ENCODE assay signal across 29 cellular contexts in the genomic region with DNA sequence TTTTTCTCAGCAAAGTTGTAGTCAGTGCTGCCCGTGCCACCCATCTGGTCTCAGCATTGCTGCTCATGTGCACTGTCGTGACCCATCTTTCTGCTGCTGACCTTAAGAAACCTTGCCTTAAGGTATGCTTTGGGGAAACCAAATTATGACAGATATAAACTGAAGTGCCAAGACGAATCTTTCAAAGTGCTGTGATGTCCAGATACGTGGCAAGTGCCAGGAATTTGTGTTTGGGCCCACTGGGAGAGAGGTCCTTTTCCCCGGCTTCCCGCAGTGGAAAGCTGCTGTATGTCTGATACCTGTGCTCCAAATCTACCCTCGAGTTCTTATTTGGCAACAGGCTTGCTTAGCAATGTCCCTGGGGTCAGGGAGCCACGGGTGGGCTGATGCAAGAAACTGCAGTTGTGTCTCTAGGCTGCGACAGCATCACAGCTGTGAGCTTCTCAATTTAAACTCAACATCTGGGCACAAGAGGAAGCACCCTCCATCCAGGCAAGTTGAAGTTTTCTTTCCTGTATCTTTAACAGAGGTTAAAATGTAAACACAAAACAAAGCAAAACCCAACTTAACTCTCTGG. TPM values are rescaled to one million over a fixed set of nuclear protein-coding genes. Genes with fewer than 3 reads are reported as not detected.
A peak's percentile ranks its signal among the peaks of the same experiment; 100 is the strongest.
DNase-seq lines count a peak whose midpoint lies in the region; ATAC-seq and TF ChIP-seq lines count a peak whose summit lies in the region.
"Had no signal": no experiment of that assay in that cellular context is flagged by ENCODE, and none has a peak within 500 bp of the region (broad histone marks: within the 10 kb centered on the region; RNA-seq: fewer than 3 reads in every experiment).

No MANE protein-coding gene starts in this region.

- H3K4me3 Mint-ChIP-seq in naive thymus-derived CD8-positive, alpha-beta T cell = no peak overlapping the region
- H3K4me3 Mint-ChIP-seq: CD4-positive, alpha-beta memory T cell; HFFc6 had no signal

- H3K9ac ChIP-seq in mesendoderm (ENCODE audit: low read length) = no peak overlapping the region
- H3K9ac ChIP-seq: GM23248 had no signal

- no peak overlapping the region for H3K56ac ChIP-seq in mesendoderm (ENCODE audit: low read length)

- H3K4me2 ChIP-seq in mesendoderm (ENCODE audit: low read length) = no peak overlapping the region

- H3K4me3 ChIP-seq in mesendoderm (ENCODE audit: low read length) = no peak overlapping the region
- H3K4me3 ChIP-seq: GM23248, HAP-1, MG63 had no signal

- no peaks in the 10 kb centered on the region for H3K27me3 ChIP-seq in mesendoderm (ENCODE audit: insufficient read depth, low read length, poor library complexity)
- H3K27me3 ChIP-seq in foreskin keratinocyte = no peaks in the 10 kb centered on the region
- H3K27me3 ChIP-seq: Peyer's patch had no signal

- H4K8ac ChIP-seq in mesendoderm (ENCODE audit: low read depth, low read length) = no peak overlapping the region

- peak; percentile 41 for DNase-seq in DMS53 (lab: John Stamatoyannopoulos, UW)
- no peak for DNase-seq in DMS53 treated with DMSO at 0.1 percent for 48 hours (lab: John Stamatoyannopoulos, UW; ENCODE audit: unreplicated experiment)
- DNase-seq in NCI-H69 (lab: John Stamatoyannopoulos, UW) = peak; percentile 8
- peak; percentile 19 for DNase-seq in mesendoderm
- no peak for DNase-seq in naive thymus-derived CD8-positive, alpha-beta T cell
- no peak for DNase-seq in foreskin keratinocyte
- DNase-seq: 8988T; C1 segment of cervical spinal cord; CD4-positive, alpha-beta memory T cell; COR-L47; DMS79; GF-D8; GM23248; HFFc6; IMR-90; KG1; MG63; NCI-H1048; NCI-H1694; NCI-H2029 treated with DMSO at 0.1 percent for 48 hours; NCI-H2227 treated with DMSO at 0.1 percent for 48 hours; NCI-H526 treated with DMSO at 0.1 percent for 48 hours; OCI-M1; Peyer's patch; SHP77 treated with DMSO at 0.1 percent for 48 hours had no signal

- H2BK120ac ChIP-seq in mesendoderm (ENCODE audit: low read depth, low read length) = no peak overlapping the region

- H3K27ac Mint-ChIP-seq in naive thymus-derived CD8-positive, alpha-beta T cell = no peak overlapping the region
- H3K27ac Mint-ChIP-seq: CD4-positive, alpha-beta memory T cell; HFFc6 had no signal

- H2BK5ac ChIP-seq in mesendoderm (ENCODE audit: low read length) = no peak overlapping the region

- no peaks in the 10 kb centered on the region for H3K79me2 ChIP-seq in mesendoderm (ENCODE audit: control insufficient read depth, insufficient read depth, low read length)

- peaks cover 0 to 13% (median 2%) of the 10 kb centered on the region in 9 donors for H3K9me3 Mint-ChIP-seq in naive thymus-derived CD8-positive, alpha-beta T cell

- H2BK15ac ChIP-seq in mesendoderm (replicated peaks; ENCODE audit: low read depth) = no peak overlapping the region

- ATAC-seq in naive thymus-derived CD8-positive, alpha-beta T cell = no peak
- ATAC-seq in foreskin keratinocyte (no peak), GM18498 (IDR thresholded peaks at IDR 0.05; ENCODE audit: unreplicated experiment) (no peak)

- peaks cover 0 to 10% (median 1%) of the 10 kb centered on the region in 5 donors for H3K27me3 Mint-ChIP-seq in naive thymus-derived CD8-positive, alpha-beta T cell
- H3K27me3 Mint-ChIP-seq: CD4-positive, alpha-beta memory T cell had no signal

- no peak for TF ChIP-seq CTCF in foreskin keratinocyte (conservative IDR thresholded peaks at IDR 0.05)

- H3K27ac ChIP-seq in mesendoderm (ENCODE audit: low read depth, low read length) = no peak overlapping the region
- no peak overlapping the region for H3K27ac ChIP-seq in foreskin keratinocyte
- H3K27ac ChIP-seq: GM23248 had no signal

- POLR2A ChIA-PET in naive thymus-derived CD8-positive, alpha-beta T cell (lab: Charles Lee) = no interaction called here

- no peak overlapping the region for H4K5ac ChIP-seq in mesendoderm (ENCODE audit: low read length)

- no peak overlapping the region for H3K4ac ChIP-seq in mesendoderm (ENCODE audit: low read depth, low read length)

- no peaks in the 10 kb centered on the region for H3K36me3 Mint-ChIP-seq in naive thymus-derived CD8-positive, alpha-beta T cell
- H3K36me3 Mint-ChIP-seq: CD4-positive, alpha-beta memory T cell had no signal

- H3K79me1 ChIP-seq in mesendoderm (ENCODE audit: low read length) = no peaks in the 10 kb centered on the region

- WGBS in mesendoderm (ENCODE audit: extremely low coverage, insufficient coverage, low lambda C conversion rate) = no CpG with 5 or more reads among the region's 9 CpGs

- H3K23ac ChIP-seq in mesendoderm (ENCODE audit: low read length) = no peak overlapping the region

- no peak overlapping the region for H2AK5ac ChIP-seq in mesendoderm (ENCODE audit: low read length)

- no peaks in the 10 kb centered on the region for H3K4me1 Mint-ChIP-seq in naive thymus-derived CD8-positive, alpha-beta T cell
- H3K4me1 Mint-ChIP-seq: CD4-positive, alpha-beta memory T cell had no signal

- H3K4me1 ChIP-seq in mesendoderm (ENCODE audit: control insufficient read depth, low read depth, low read length) (no peaks in the 10 kb centered on the region), foreskin keratinocyte (no peaks in the 10 kb centered on the region)
- H3K4me1 ChIP-seq: HAP-1 had no signal

- H3K18ac ChIP-seq in mesendoderm (ENCODE audit: low read length) = no peak overlapping the region

- H3K36me3 ChIP-seq in mesendoderm (ENCODE audit: control insufficient read depth, insufficient read depth, low read length) = no peaks in the 10 kb centered on the region
- H3K36me3 ChIP-seq: HAP-1, MG63, Peyer's patch had no signal

RNA-seq across cellular contexts. Expression of a gene that starts 30.3 kb away (rescaled TPM):
- 3.6 TPM for polyA plus RNA-seq in mesendoderm (2013, experiment 1 of 2)
- polyA plus RNA-seq in mesendoderm (2013, experiment 2 of 2) = 3.6 TPM
- total RNA-seq in naive thymus-derived CD8-positive, alpha-beta T cell = not detected
- polyA plus RNA-seq in naive thymus-derived CD8-positive, alpha-beta T cell = not detected
- total RNA-seq in foreskin keratinocyte = not detected in 2 replicates
- 0.02 TPM in 1 of 2 replicates, not detected in the other for polyA plus RNA-seq in foreskin keratinocyte
- total RNA-seq: CD4-positive, alpha-beta memory T cell; GM23248; HFFc6; IMR-90; NCI-H460 had no signal
- polyA plus RNA-seq: AG04450, GM23248, IMR-90 had no signal

Comparison
In these comparisons a context has a peak if more than half of its experiments do, and no peak if none do; other contexts are left out.
1. DNase-seq: peak in DMS53 (single experiment), NCI-H69 (single experiment) and mesendoderm (single experiment); none in DMS53 treated with DMSO at 0.1 percent for 48 hours (single experiment), naive thymus-derived CD8-positive, alpha-beta T cell (0 of 10) and foreskin keratinocyte (0 of 2).